27 cellular contexts compared by ENCODE assay signal in the genomic region with DNA sequence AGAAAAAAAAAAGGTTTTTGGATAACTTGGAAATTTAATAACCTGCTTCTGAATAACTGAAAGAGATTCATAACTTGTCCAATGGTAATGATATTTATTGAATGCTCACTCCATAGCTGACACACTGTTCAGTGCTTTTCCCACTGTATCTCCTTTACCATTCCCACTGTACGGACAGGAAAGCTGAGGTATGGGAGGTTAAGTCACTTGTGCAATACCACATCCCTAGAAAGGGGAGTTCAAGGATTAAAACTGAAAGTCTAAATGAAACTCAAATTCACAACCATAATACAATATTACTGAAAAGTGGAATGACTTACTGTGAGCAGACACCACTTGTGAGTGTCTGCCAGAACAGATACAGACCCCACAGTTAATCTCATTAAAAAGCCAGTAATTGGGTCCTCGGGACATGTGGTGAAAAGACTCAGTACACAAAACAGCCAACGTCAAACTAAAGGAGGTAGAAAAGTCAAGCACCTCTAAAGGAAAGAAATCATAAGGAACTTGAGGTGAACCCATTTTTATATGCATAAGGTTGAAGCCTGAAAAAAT. TPM values are rescaled to one million over a fixed set of nuclear protein-coding genes. Genes with fewer than 3 reads are reported as not detected.
"Had no signal": no experiment of that assay in that cellular context is flagged by ENCODE, and none has a peak within 500 bp of the region (broad histone marks: within the 10 kb centered on the region; RNA-seq: fewer than 3 reads in every experiment).

No MANE protein-coding gene starts in this region.

- H3K4me3 ChIP-seq: adrenal gland, MG63, SK-N-MC had no signal

- ATAC-seq: activated CD4-positive, CD25-positive, alpha-beta regulatory T cell treated with anti-CD3 and anti-CD28 coated beads, Interleukin-2, amount 50 U/mL, for 24 hours; activated CD8-positive, alpha-beta T cell treated with anti-CD3 and anti-CD28 coated beads for 36 hours; activated T-cell treated with anti-CD3 and anti-CD28 coated beads, Interleukin-2, amount 50 U/mL, for 72 hours; PC-3 had no signal

- H3K9me3 Mint-ChIP-seq: activated CD8-positive, alpha-beta T cell treated with anti-CD3 and anti-CD28 coated beads for 36 hours; activated naive CD4-positive, alpha-beta T cell treated with anti-CD3 and anti-CD28 coated beads, Interleukin-2, amount 10 ng/mL, durations not matched to agents 7 days and 5 days; activated naive CD8-positive, alpha-beta T cell treated with anti-CD3 and anti-CD28 coated beads, Interleukin-2, amount 10 ng/mL, durations not matched to agents 7 days and 5 days; activated T-cell treated with anti-CD3 and anti-CD28 coated beads, Interleukin-2, amount 50 U/mL, for 72 hours; activated T-helper 2 cell treated with anti-CD3 and anti-CD28 coated beads, Interferon-gamma antibody, Interleukin-2, Interleukin-4, amounts not matched to agents 10 μg/mL and 5 μg/mL and 100 μg/mL, durations not matched to agents 14 hours and 24 hours and 36 hours had no signal

- DNase-seq: activated CD4-positive, alpha-beta T cell treated with anti-CD3 and anti-CD28 coated beads for 4 hours; activated CD8-positive, alpha-beta memory T cell treated with anti-CD3 and anti-CD28 coated beads, Interleukin-2, amount 50 U/mL, for 4 hours; activated CD8-positive, alpha-beta T cell treated with anti-CD3 and anti-CD28 coated beads for 36 hours; activated gamma-delta T cell treated with Interleukin-2 at 50 U/mL for 16 hours; activated naive CD4-positive, alpha-beta T cell treated with anti-CD3 and anti-CD28 coated beads, Interleukin-2, amount 10 ng/mL, durations not matched to agents 7 days and 5 days; activated naive CD8-positive, alpha-beta T cell treated with anti-CD3 and anti-CD28 coated beads, Interleukin-2, amount 10 ng/mL, durations not matched to agents 7 days and 5 days; activated T-cell treated with anti-CD3 and anti-CD28 coated beads, Interleukin-2, amount 50 U/mL, for 72 hours; adrenal gland; anterior cingulate cortex; central memory CD4-positive, alpha-beta T cell; cortex of kidney; MG63; NCI-H1105; NCI-H1436; NCI-H1694 treated with DMSO at 0.1 percent for 48 hours; NCI-H2029 treated with DMSO at 0.1 percent for 48 hours; NCI-H510A treated with DMSO at 0.1 percent for 48 hours; NCI-H748 treated with DMSO at 0.1 percent for 48 hours; PC-3; SHP77 treated with DMSO at 0.1 percent for 48 hours; SW 1271 had no signal

- H3K36me3 ChIP-seq: adrenal gland, MG63 had no signal

- H3K9me3 ChIP-seq: adrenal gland, MG63 had no signal

- H3K27me3 ChIP-seq: adrenal gland, MG63 had no signal

- H3K36me3 Mint-ChIP-seq: activated naive CD4-positive, alpha-beta T cell treated with anti-CD3 and anti-CD28 coated beads, Interleukin-2, amount 10 ng/mL, durations not matched to agents 7 days and 5 days; activated naive CD8-positive, alpha-beta T cell treated with anti-CD3 and anti-CD28 coated beads, Interleukin-2, amount 10 ng/mL, durations not matched to agents 7 days and 5 days had no signal

- FAIRE-seq: bronchial epithelial cell, RCC 7860 had no signal

- H3K27ac Mint-ChIP-seq: activated CD8-positive, alpha-beta T cell treated with anti-CD3 and anti-CD28 coated beads for 36 hours; activated naive CD4-positive, alpha-beta T cell treated with anti-CD3 and anti-CD28 coated beads, Interleukin-2, amount 10 ng/mL, durations not matched to agents 7 days and 5 days; activated naive CD8-positive, alpha-beta T cell treated with anti-CD3 and anti-CD28 coated beads, Interleukin-2, amount 10 ng/mL, durations not matched to agents 7 days and 5 days; activated T-cell treated with anti-CD3 and anti-CD28 coated beads, Interleukin-2, amount 50 U/mL, for 72 hours; activated T-helper 2 cell treated with anti-CD3 and anti-CD28 coated beads, Interferon-gamma antibody, Interleukin-2, Interleukin-4, amounts not matched to agents 10 μg/mL and 5 μg/mL and 100 μg/mL, durations not matched to agents 14 hours and 24 hours and 36 hours had no signal

- H3K27ac ChIP-seq: adrenal gland, SK-N-MC had no signal

- H3K4me1 Mint-ChIP-seq: activated naive CD4-positive, alpha-beta T cell treated with anti-CD3 and anti-CD28 coated beads, Interleukin-2, amount 10 ng/mL, durations not matched to agents 7 days and 5 days; activated naive CD8-positive, alpha-beta T cell treated with anti-CD3 and anti-CD28 coated beads, Interleukin-2, amount 10 ng/mL, durations not matched to agents 7 days and 5 days had no signal

- H3K4me3 Mint-ChIP-seq: activated CD8-positive, alpha-beta T cell treated with anti-CD3 and anti-CD28 coated beads for 36 hours; activated naive CD4-positive, alpha-beta T cell treated with anti-CD3 and anti-CD28 coated beads, Interleukin-2, amount 10 ng/mL, durations not matched to agents 7 days and 5 days; activated naive CD8-positive, alpha-beta T cell treated with anti-CD3 and anti-CD28 coated beads, Interleukin-2, amount 10 ng/mL, durations not matched to agents 7 days and 5 days; activated T-cell treated with anti-CD3 and anti-CD28 coated beads, Interleukin-2, amount 50 U/mL, for 72 hours had no signal

RNA-seq across cellular contexts. Expression of gene RHOBTB1, which starts 13.8 kb away (rescaled TPM):
- total RNA-seq: activated naive CD8-positive, alpha-beta T cell treated with anti-CD3 and anti-CD28 coated beads, Interleukin-2, amount 10 ng/mL, durations not matched to agents 7 days and 5 days; T-helper 1 cell treated with Interleukin-12 subunit alpha and Interleukin-12 subunit beta and Interleukin-4 antibody, amounts not matched to agents 30 ng/mL and 1 ng/mL, for 36 hours had no signal
